ENCODE assay signal across 8 cellular contexts in genomic region chr17:37089998-37090397, GRCh38.
DNase-seq lines count a peak whose midpoint lies in the region; ATAC-seq and TF ChIP-seq lines count a peak whose summit lies in the region.

No MANE protein-coding gene starts in this region.

- CTCF ChIA-PET in activated CD4-positive, alpha-beta T cell treated with anti-CD3 and anti-CD28 coated beads, Interleukin-2, amount 10 ng/mL, durations not matched to agents 7 days and 5 days (lab: Charles Lee): interaction anchor here (1.2 to 1.6 kb wide), 2 partner anchors 9 to 11 kb away, joined by 3 to 6 read pairs; no protein-coding TSS in a partner anchor

- H3K79me1 ChIP-seq in mesenchymal stem cell (replicated peaks; ENCODE audit: low read length, poor library complexity, severe bottlenecking): peaks cover 3% of the 10 kb centered on the region

- no peak overlapping the region for H2BK120ac ChIP-seq in mesenchymal stem cell (ENCODE audit: low read depth, low read length)

- H3K27ac Mint-ChIP-seq in activated CD4-positive, alpha-beta T cell treated with anti-CD3 and anti-CD28 coated beads, Interleukin-2, amount 10 ng/mL, durations not matched to agents 7 days and 5 days: peak overlapping the region; percentile 94

- H3K9ac ChIP-seq in mesenchymal stem cell (ENCODE audit: low read length): no peak overlapping the region

- intact Hi-C loops in aorta (cut with DNase I): no loop called here

- no peak overlapping the region for H2BK5ac ChIP-seq in mesenchymal stem cell (ENCODE audit: low read depth, low read length, poor library complexity, severe bottlenecking)

- peak; percentile 77 for ATAC-seq in HG02759 (IDR thresholded peaks at IDR 0.05; ENCODE audit: unreplicated experiment)
- no peak for ATAC-seq in aorta (ENCODE audit: low FRiP score)
- no peak for ATAC-seq in HG03139 (IDR thresholded peaks at IDR 0.05; ENCODE audit: unreplicated experiment)

- POLR2A ChIA-PET in activated CD4-positive, alpha-beta T cell treated with anti-CD3 and anti-CD28 coated beads, Interleukin-2, amount 10 ng/mL, durations not matched to agents 7 days and 5 days (lab: Charles Lee): interaction anchor here (0.6 kb wide), 1 partner anchor 75 kb away, joined by 3 read pairs; no protein-coding TSS in a partner anchor

- H3K18ac ChIP-seq in mesenchymal stem cell (ENCODE audit: low read depth in 1 of 2, low read length in 2 of 2): no peak overlapping the region

- TF ChIP-seq POLR2A in tibial nerve (IDR thresholded peaks at IDR 0.05): no peak

- H3K36me3 ChIP-seq in mesenchymal stem cell (ENCODE audit: control insufficient read depth in 1 of 2, insufficient read depth in 2 of 2, low read depth in 1 of 2, low read length in 2 of 2) (peaks cover 39 to 99% of the 10 kb centered on the region in 2 experiments), aorta (ENCODE audit: control insufficient read depth in 1 of 2, insufficient read depth in 2 of 2, low read length in 1 of 2) (peaks cover 8 to 24% of the 10 kb centered on the region in 2 donors), tibial nerve (peaks cover 0 to 79% (median 3%) of the 10 kb centered on the region in 3 donors)

- H3K23ac ChIP-seq in mesenchymal stem cell (ENCODE audit: low read length in 2 of 2): no peak overlapping the region

- H3K27me3 ChIP-seq in mesenchymal stem cell (ENCODE audit: control insufficient read depth in 1 of 2, insufficient read depth in 1 of 2, low read length in 2 of 2) (no peaks in the 10 kb centered on the region), aorta (ENCODE audit: control insufficient read depth in 1 of 2, insufficient read depth in 2 of 2, low read length in 1 of 2) (no peaks in the 10 kb centered on the region), tibial nerve (no peaks in the 10 kb centered on the region)

- H4K8ac ChIP-seq in mesenchymal stem cell (ENCODE audit: low read length): no peak overlapping the region

- DNase-seq in CD1c-positive myeloid dendritic cell (ENCODE audit: extremely low spot score): peak; percentile 28
- DNase-seq in activated CD4-positive, alpha-beta T cell treated with anti-CD3 and anti-CD28 coated beads, Interleukin-2, amount 10 ng/mL, durations not matched to agents 7 days and 5 days: peak; percentile 72
- peak; percentile 50 for DNase-seq in mesenchymal stem cell
- DNase-seq in aorta: no peak
- no peak for DNase-seq in NCI-H2029 treated with DMSO at 0.1 percent for 48 hours (lab: John Stamatoyannopoulos, UW)
- no peak for DNase-seq in tibial nerve (ENCODE audit: low spot score in 2 of 2)

- H2AFZ ChIP-seq in mesenchymal stem cell (ENCODE audit: low read depth, low read length): no peak overlapping the region

- peaks cover 22% of the 10 kb centered on the region for H3K36me3 Mint-ChIP-seq in activated CD4-positive, alpha-beta T cell treated with anti-CD3 and anti-CD28 coated beads, Interleukin-2, amount 10 ng/mL, durations not matched to agents 7 days and 5 days (ENCODE audit: low read depth)

- H3K4me3 ChIP-seq in mesenchymal stem cell (ENCODE audit: insufficient read depth in 1 of 2, low read depth in 1 of 2, low read length in 2 of 2) (no peak overlapping the region), aorta (ENCODE audit: low read length in 2 of 2) (no peak overlapping the region), tibial nerve (no peak overlapping the region)

- H3K9me3 Mint-ChIP-seq in activated CD4-positive, alpha-beta T cell treated with anti-CD3 and anti-CD28 coated beads, Interleukin-2, amount 10 ng/mL, durations not matched to agents 7 days and 5 days: no peaks in the 10 kb centered on the region

- H3K27me3 Mint-ChIP-seq in activated CD4-positive, alpha-beta T cell treated with anti-CD3 and anti-CD28 coated beads, Interleukin-2, amount 10 ng/mL, durations not matched to agents 7 days and 5 days: no peaks in the 10 kb centered on the region

- H2BK12ac ChIP-seq in mesenchymal stem cell (ENCODE audit: low read length in 2 of 2): no peak overlapping the region

- 59% methylated on average over 4 of the region's 6 CpGs for WGBS in mesenchymal stem cell
- WGBS in aorta, 2 donors: 43 to 49% methylated on average over 6 of the region's 6 CpGs
- WGBS in tibial nerve, 2 donors: 23 to 25% methylated on average over 6 of the region's 6 CpGs

- no peak overlapping the region for H2AK5ac ChIP-seq in mesenchymal stem cell (ENCODE audit: low read length, severe bottlenecking)

- H3K4ac ChIP-seq in mesenchymal stem cell (ENCODE audit: low read depth in 1 of 2, low read length in 2 of 2): peak overlapping the region in 1 of 2 experiments; percentile 47

- no peak overlapping the region for H2BK15ac ChIP-seq in mesenchymal stem cell (ENCODE audit: low read depth, poor library complexity, severe bottlenecking)

- no peaks in the 10 kb centered on the region for H3K4me1 ChIP-seq in mesenchymal stem cell (ENCODE audit: control insufficient read depth, insufficient read depth, low read depth, low read length)
- H3K4me1 ChIP-seq in aorta (ENCODE audit: control insufficient read depth in 1 of 2, insufficient read depth in 2 of 2, low read length in 2 of 2): no peaks in the 10 kb centered on the region
- peaks cover 0 to 8% (median 0%) of the 10 kb centered on the region in 4 donors for H3K4me1 ChIP-seq in tibial nerve

- H3K27ac ChIP-seq in mesenchymal stem cell (ENCODE audit: low read length, poor library complexity, severe bottlenecking): no peak overlapping the region
- H3K27ac ChIP-seq in aorta (ENCODE audit: low read depth in 1 of 2, low read length in 2 of 2): no peak overlapping the region
- peak overlapping the region in 2 of 4 donors; percentile 5 to 59 for H3K27ac ChIP-seq in tibial nerve

- no peak for TF ChIP-seq CTCF in tibial nerve (IDR thresholded peaks at IDR 0.05)

- no peak overlapping the region for H4K91ac ChIP-seq in mesenchymal stem cell (ENCODE audit: low read length)

- H3K9me3 ChIP-seq in mesenchymal stem cell (ENCODE audit: control insufficient read depth, low read length) (no peaks in the 10 kb centered on the region), aorta (ENCODE audit: control insufficient read depth, low read length) (no peaks in the 10 kb centered on the region), tibial nerve (no peaks in the 10 kb centered on the region)

- peak overlapping the region; percentile 32 for H3K4me3 Mint-ChIP-seq in activated CD4-positive, alpha-beta T cell treated with anti-CD3 and anti-CD28 coated beads, Interleukin-2, amount 10 ng/mL, durations not matched to agents 7 days and 5 days

- H3K4me1 Mint-ChIP-seq in activated CD4-positive, alpha-beta T cell treated with anti-CD3 and anti-CD28 coated beads, Interleukin-2, amount 10 ng/mL, durations not matched to agents 7 days and 5 days: peaks cover 58% of the 10 kb centered on the region

- H3K4me2 ChIP-seq in mesenchymal stem cell (ENCODE audit: low read length, poor library complexity, severe bottlenecking): no peak overlapping the region

- peak in 1 of 2 donors; percentile 4 for TF ChIP-seq EP300 in tibial nerve (IDR thresholded peaks at IDR 0.05)

- H3K14ac ChIP-seq in mesenchymal stem cell (ENCODE audit: low read length in 2 of 2): no peak overlapping the region

Comparison
In these comparisons a context has a peak if more than half of its experiments do, and no peak if none do; other contexts are left out.
1. DNase-seq: peak in CD1c-positive myeloid dendritic cell (single experiment), activated CD4-positive, alpha-beta T cell treated with anti-CD3 and anti-CD28 coated beads, Interleukin-2, amount 10 ng/mL, durations not matched to agents 7 days and 5 days (single experiment) and mesenchymal stem cell (single experiment); none in aorta (0 of 2), NCI-H2029 treated with DMSO at 0.1 percent for 48 hours (single experiment) and tibial nerve (0 of 2).